26 cellular contexts compared by ENCODE assay signal in genomic region chr14:103616635-103617300, GRCh38.
"Had no signal": no experiment of that assay in that cellular context is flagged by ENCODE, and none has a peak within 500 bp of the region (broad histone marks: within the 10 kb centered on the region; RNA-seq: fewer than 3 reads in every experiment).

No MANE protein-coding gene starts in this region.

- H3K9me3 Mint-ChIP-seq: type B pancreatic cell had no signal

- H3K36me3 Mint-ChIP-seq: immature natural killer cell, type B pancreatic cell had no signal

- FAIRE-seq: pancreas had no signal

- H3K36me3 ChIP-seq: gastrocnemius medialis, heart right ventricle, lower lobe of right lung, neutrophil, pancreas, stomach, thyroid gland had no signal

- H3K27ac ChIP-seq: gastrocnemius medialis, heart right ventricle, lower lobe of right lung, neutrophil, pancreas, stomach, thyroid gland had no signal

- H3K9me3 ChIP-seq: gastrocnemius medialis, neutrophil, pancreas, thyroid gland had no signal

- H3K4me1 ChIP-seq: gastrocnemius medialis, heart right ventricle, lower lobe of right lung, pancreas, stomach, thyroid gland had no signal

- H3K4me2 ChIP-seq: smooth muscle cell had no signal

- H3K27me3 Mint-ChIP-seq: type B pancreatic cell had no signal

- ATAC-seq: gastrocnemius medialis; heart right ventricle; left colon; left ventricle myocardium superior; lower lobe of right lung; naive thymus-derived CD8-positive, alpha-beta T cell; pancreas; sciatic nerve had no signal

- H3K4me1 Mint-ChIP-seq: immature natural killer cell; naive thymus-derived CD8-positive, alpha-beta T cell had no signal

- DNase-seq: cerebellar nuclear complex; cortex of kidney; effector CD4-positive, alpha-beta T cell; foreskin fibroblast; gastrocnemius medialis; heart right ventricle; hippocampal formation; immature natural killer cell; islet precursor cell; kidney glomerular epithelial cell; left colon; left ventricle myocardium superior; lower lobe of right lung; naive thymus-derived CD8-positive, alpha-beta T cell; pancreas; stimulated activated CD4-positive, alpha-beta T cell treated with anti-CD3 and anti-CD28 coated beads, Interleukin-12 subunit alpha, Interleukin-12 subunit beta, amount 100 ng/mL, for 4 hours; stimulated activated CD4-positive, alpha-beta T cell treated with anti-CD3 and anti-CD28 coated beads, Interleukin-1b, Interleukin-23, amount 100 ng/mL, for 48 hours; stimulated activated CD4-positive, alpha-beta T cell treated with anti-CD3 and anti-CD28 coated beads, Interleukin-4, amount 100 ng/mL, for 1 hour; stimulated activated CD8-positive, alpha-beta memory T cell treated with anti-CD3 and anti-CD28 coated beads, Interleukin-4, amount 100 ng/mL, for 48 hours; stimulated activated naive CD4-positive, alpha-beta T cell treated with Interleukin-2 at 50 U/mL for 16 hours; stomach; thyroid gland had no signal

- H3K4me3 Mint-ChIP-seq: immature natural killer cell; naive thymus-derived CD8-positive, alpha-beta T cell; type B pancreatic cell had no signal

- H3K27me3 ChIP-seq: gastrocnemius medialis, heart right ventricle, pancreas, stomach, thyroid gland had no signal

- H3K27ac Mint-ChIP-seq: immature natural killer cell; naive thymus-derived CD8-positive, alpha-beta T cell; type B pancreatic cell had no signal

- H3K4me3 ChIP-seq: gastrocnemius medialis, heart right ventricle, lower lobe of right lung, pancreas, smooth muscle cell, stomach, thyroid gland had no signal
